ENCODE assay signal across 8 cellular contexts in genomic region chr9:130053504-130054427, GRCh38. TPM values are rescaled to one million over a fixed set of nuclear protein-coding genes. Genes with fewer than 3 reads are reported as not detected.
DNase-seq lines count a peak whose midpoint lies in the region; ATAC-seq and TF ChIP-seq lines count a peak whose summit lies in the region.

GPR107 (plus strand) TSS chr9:130053906; CDS start chr9:130053933, 27 bp downstream.

- H3K36me3 Mint-ChIP-seq in activated naive CD8-positive, alpha-beta T cell, result peaks cover 2% of the 10 kb centered on the region
- H3K36me3 Mint-ChIP-seq in glutamatergic neuron (ENCODE audit: unreplicated experiment) (no peaks in the 10 kb centered on the region), osteocyte (ENCODE audit: unreplicated experiment) (peaks cover 3% of the 10 kb centered on the region)

- peaks cover 36% of the 10 kb centered on the region for H3K4me1 Mint-ChIP-seq in activated naive CD8-positive, alpha-beta T cell (ENCODE audit: low read depth)
- H3K4me1 Mint-ChIP-seq in glutamatergic neuron (ENCODE audit: low read depth, unreplicated experiment) (no peaks in the 10 kb centered on the region), osteocyte (ENCODE audit: unreplicated experiment) (peaks cover 23% of the 10 kb centered on the region)

- no peak for TF ChIP-seq CTCF in KMS-11 (conservative IDR thresholded peaks at IDR 0.05; ENCODE audit: low read depth, low read length)
- TF ChIP-seq CTCF in glutamatergic neuron (IDR thresholded peaks at IDR 0.05; ENCODE audit: partially characterized antibody, unreplicated experiment), result no peak
- no peak for TF ChIP-seq CTCF in osteocyte (IDR thresholded peaks at IDR 0.05)

- H3K79me2 ChIP-seq in KMS-11 (ENCODE audit: insufficient read depth, low read depth), result peaks cover 25% of the 10 kb centered on the region

- no peaks in the 10 kb centered on the region for H3K9me3 ChIP-seq in thymus (ENCODE audit: control insufficient read depth)

- peak within 1 kb of the TSS; percentile 75 for H3K9ac ChIP-seq in KMS-11

- H3K27me3 ChIP-seq in KMS-11 (ENCODE audit: insufficient read depth, low read depth), result no peaks in the 10 kb centered on the region
- no peaks in the 10 kb centered on the region for H3K27me3 ChIP-seq in thymus (ENCODE audit: control insufficient read depth, insufficient read depth)

- H3K27ac ChIP-seq in KMS-11 (peak within 1 kb of the TSS; percentile 49), thymus (ENCODE audit: low read depth) (peak within 1 kb of the TSS; percentile 62)

- peak within 1 kb of the TSS; percentile 92 for H3K4me2 ChIP-seq in KMS-11

- H3K4me3 ChIP-seq in KMS-11 (IDR thresholded peaks at IDR 0.05; ENCODE audit: insufficient read depth, low read depth, low read length), result no peak within 1 kb of the TSS
- peak within 1 kb of the TSS; percentile 65 for H3K4me3 ChIP-seq in thymus (ENCODE audit: low read length)

- peak within 1 kb of the TSS; percentile 94 for H3K4me3 Mint-ChIP-seq in activated naive CD8-positive, alpha-beta T cell
- peak within 1 kb of the TSS; percentile 97 for H3K4me3 Mint-ChIP-seq in glutamatergic neuron (ENCODE audit: unreplicated experiment)
- peak within 1 kb of the TSS; percentile 94 for H3K4me3 Mint-ChIP-seq in osteocyte (ENCODE audit: unreplicated experiment)

- H2AFZ ChIP-seq in KMS-11 (ENCODE audit: low read depth), result peak within 1 kb of the TSS; percentile 89

- H3K9me3 Mint-ChIP-seq in activated naive CD8-positive, alpha-beta T cell (ENCODE audit: low read depth), result no peaks in the 10 kb centered on the region
- H3K9me3 Mint-ChIP-seq in glutamatergic neuron (ENCODE audit: unreplicated experiment) (peaks cover 6% of the 10 kb centered on the region), osteocyte (ENCODE audit: unreplicated experiment) (no peaks in the 10 kb centered on the region)

- H3K36me3 ChIP-seq in KMS-11 (ENCODE audit: insufficient read depth) (no peaks in the 10 kb centered on the region), thymus (ENCODE audit: control insufficient read depth, insufficient read depth) (peaks cover 2% of the 10 kb centered on the region)

- under 1% methylated on average over 68 of the region's 68 CpGs for WGBS in thymus

- no peaks in the 10 kb centered on the region for H3K27me3 Mint-ChIP-seq in activated naive CD8-positive, alpha-beta T cell
- H3K27me3 Mint-ChIP-seq in glutamatergic neuron (ENCODE audit: unreplicated experiment) (no peaks in the 10 kb centered on the region), osteocyte (ENCODE audit: unreplicated experiment) (no peaks in the 10 kb centered on the region)

- no peaks in the 10 kb centered on the region for H4K20me1 ChIP-seq in KMS-11 (ENCODE audit: insufficient read depth)

- DNase-seq in DMS114 treated with DMSO at 0.1 percent for 48 hours (lab: John Stamatoyannopoulos, UW; ENCODE audit: unreplicated experiment) (peak; percentile 48), SKM-1 treated with dmso at 0.1 percent for 144 hours (lab: John Stamatoyannopoulos, UW; ENCODE audit: unreplicated experiment) (peak; percentile 72), glutamatergic neuron (peak; percentile 86), osteocyte (ENCODE audit: extremely low spot score, unreplicated experiment) (peak; percentile 92)

- H3K4me1 ChIP-seq in KMS-11 (ENCODE audit: low read depth, poor library complexity, severe bottlenecking), result peaks cover 33% of the 10 kb centered on the region
- H3K4me1 ChIP-seq in thymus (ENCODE audit: control insufficient read depth, insufficient read depth, low read length), result peaks cover 20% of the 10 kb centered on the region

- peak; percentile 58 for ATAC-seq in GM21526 (IDR thresholded peaks at IDR 0.05; ENCODE audit: low FRiP score, unreplicated experiment)

- peak within 1 kb of the TSS; percentile 91 for H3K27ac Mint-ChIP-seq in activated naive CD8-positive, alpha-beta T cell
- H3K27ac Mint-ChIP-seq in glutamatergic neuron (ENCODE audit: unreplicated experiment), result peak within 1 kb of the TSS; percentile 93
- peak within 1 kb of the TSS; percentile 93 for H3K27ac Mint-ChIP-seq in osteocyte (ENCODE audit: unreplicated experiment)

RNA-seq across cellular contexts. Expression of gene GPR107, which starts in this region (rescaled TPM):
- total RNA-seq in glutamatergic neuron (ENCODE audit: unreplicated experiment) (48.2 TPM), osteocyte (57.0 and 60.7 TPM in 2 replicates)
- 10.7 TPM for polyA plus RNA-seq in thymus
